ENCODE assay signal across 8 cellular contexts in the genomic region with DNA sequence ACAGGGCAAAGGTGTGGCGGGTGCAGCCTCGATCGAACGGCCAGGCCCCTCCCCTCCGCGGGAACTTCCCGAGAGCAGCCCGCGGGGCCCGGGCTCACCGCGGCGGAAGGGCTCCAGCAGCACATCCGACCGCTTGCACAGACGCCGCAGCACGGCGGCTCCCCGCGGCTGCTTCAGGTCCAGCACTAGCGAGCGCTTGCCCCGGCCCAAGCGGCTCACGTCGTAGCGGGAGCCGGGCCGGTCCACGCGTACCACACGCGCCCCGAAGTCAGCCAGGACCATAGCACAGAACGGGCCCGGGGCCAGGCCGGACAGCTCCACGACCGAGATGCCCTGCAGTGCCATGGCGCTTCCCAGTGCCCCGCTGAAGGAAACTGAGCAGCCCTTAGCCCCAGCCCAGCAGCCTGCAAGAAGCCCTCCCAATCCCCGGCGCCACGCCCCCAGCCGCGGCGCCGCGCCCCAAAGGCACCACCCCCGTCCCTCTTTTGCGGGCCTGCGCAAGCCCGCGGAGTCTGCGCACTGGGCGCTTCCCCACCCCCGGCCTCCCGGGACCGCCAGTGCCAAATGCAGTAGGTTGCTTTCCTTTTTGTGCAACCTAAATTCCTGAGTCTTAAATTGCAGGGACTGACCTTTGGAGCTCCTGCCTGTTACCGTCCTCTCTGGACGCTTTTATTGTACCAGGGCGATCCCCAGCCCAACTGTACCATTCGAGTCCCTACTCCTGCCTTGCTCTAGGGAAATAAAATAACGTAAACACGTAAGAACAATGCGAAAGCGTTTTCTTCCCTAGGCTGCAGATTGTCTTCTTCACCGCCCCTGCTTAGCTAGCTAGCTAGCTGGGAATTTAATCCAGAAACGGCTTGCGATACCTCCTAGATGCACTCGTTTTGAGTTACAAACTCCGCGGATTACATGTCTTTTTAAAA. TPM values are rescaled to one million over a fixed set of nuclear protein-coding genes. Genes with fewer than 3 reads are reported as not detected.
DNase-seq lines count a peak whose midpoint lies in the region; ATAC-seq and TF ChIP-seq lines count a peak whose summit lies in the region.

A gene (minus strand): TSS at position 376 of the 926 bp plus-strand sequence. CDS start 31 bp downstream, at position 345.

- H3K9me3 Mint-ChIP-seq in T-cell = no peaks in the 10 kb centered on the region

- ATAC-seq in HG02870 (IDR thresholded peaks at IDR 0.05; ENCODE audit: unreplicated experiment) (peak; percentile 94), T-cell (replicated peaks in 1 of 4) (peak; percentile 86 to 94 (median 92))

- H3K4me3 ChIP-seq in left ventricle myocardium inferior (peak within 1 kb of the TSS; percentile 79), prostate gland (peak within 1 kb of the TSS; percentile 68 to 69), urinary bladder (ENCODE audit: low read depth, low read length) (peak within 1 kb of the TSS; percentile 55)

- H3K4me1 ChIP-seq in left ventricle myocardium inferior = peaks cover 28% of the 10 kb centered on the region
- no peaks in the 10 kb centered on the region for H3K4me1 ChIP-seq in prostate gland (replicated peaks)
- H3K4me1 ChIP-seq in urinary bladder (ENCODE audit: insufficient read depth) = no peaks in the 10 kb centered on the region

- H3K27me3 Mint-ChIP-seq in T-cell = peaks cover 0 to 3% of the 10 kb centered on the region in 2 donors

- POLR2A ChIA-PET in T-cell (lab: Charles Lee) = interaction anchor here in 1 of 2 donors (0.6 kb wide), 1 partner anchor 567 kb away, joined by 3 read pairs; a partner anchor contains a TSS

- under 1% methylated on average over 56 of the region's 74 CpGs for WGBS in prostate gland
- WGBS in urinary bladder = under 1% methylated on average over 74 of the region's 74 CpGs

- H3K9me3 ChIP-seq in left ventricle myocardium inferior (replicated peaks) (no peaks in the 10 kb centered on the region), prostate gland (no peaks in the 10 kb centered on the region)

- peaks cover 22 to 31% (median 29%) of the 10 kb centered on the region in 3 donors for H3K4me1 Mint-ChIP-seq in T-cell

- H3K27ac ChIP-seq in left ventricle myocardium inferior (replicated peaks) (peak within 1 kb of the TSS; percentile 97), prostate gland (peak within 1 kb of the TSS; percentile 86 to 87), urinary bladder (ENCODE audit: low read depth) (peak within 1 kb of the TSS; percentile 89)

- peaks cover 21% of the 10 kb centered on the region for H3K36me3 Mint-ChIP-seq in T-cell

- TF ChIP-seq POLR2A in prostate gland (IDR thresholded peaks at IDR 0.05) = no peak

- H3K4me3 Mint-ChIP-seq in T-cell = peak within 1 kb of the TSS; percentile 90 to 95 (median 93)

- no peak for TF ChIP-seq CTCF in GM13977 (IDR thresholded peaks at IDR 0.05; ENCODE audit: extremely low read depth, insufficient read depth, missing control alignments)
- TF ChIP-seq CTCF in left ventricle myocardium inferior (IDR thresholded peaks at IDR 0.05; ENCODE audit: borderline replicate concordance) = peak; percentile 19
- TF ChIP-seq CTCF in prostate gland (IDR thresholded peaks at IDR 0.05) = no peak

- no peaks in the 10 kb centered on the region for H3K27me3 ChIP-seq in left ventricle myocardium inferior (ENCODE audit: low read depth)
- H3K27me3 ChIP-seq in prostate gland (replicated peaks; ENCODE audit: insufficient read depth) = no peaks in the 10 kb centered on the region

- in situ Hi-C loops in GM13977 (cut with MboI; ENCODE audit: low pct_unique_long_range_greater_than_20kb, low sequenced_read_pairs, unreplicated experiment) = no loop called here

- peaks cover 18% of the 10 kb centered on the region for H3K36me3 ChIP-seq in left ventricle myocardium inferior
- H3K36me3 ChIP-seq in prostate gland = no peaks in the 10 kb centered on the region
- no peaks in the 10 kb centered on the region for H3K36me3 ChIP-seq in urinary bladder (ENCODE audit: insufficient read depth)

- DNase-seq in GM13977 (ENCODE audit: low spot score) (peak; percentile 96), NCI-H146 (lab: John Stamatoyannopoulos, UW) (peak; percentile 96), T-cell (peak; percentile 61 to 95 (median 85)), amniotic stem cell (lab: John Stamatoyannopoulos, UW) (peak; percentile 82), left ventricle myocardium inferior (peak; percentile 94), prostate gland (ENCODE audit: low spot score) (peak; percentile 87)

- peak within 1 kb of the TSS; percentile 96 to 98 for H3K27ac Mint-ChIP-seq in T-cell

- CTCF ChIA-PET in T-cell (lab: Charles Lee) = interaction anchor here (0.6 to 1.2 kb wide), 3 partner anchors 11 to 552 kb away, joined by 3 read pairs; no protein-coding TSS in a partner anchor

- intact Hi-C loops in left ventricle myocardium inferior (cut with micrococcal nuclease) (no loop called here), prostate gland (cut with DNase I) (loop anchor here (10.0 kb wide), 1 partner anchor 563 kb away; a partner anchor contains a TSS)

RNA-seq across cellular contexts. Expression of the gene that starts here (rescaled TPM):
- total RNA-seq in T-cell = 1 to 10 TPM; 2.6 to 6.9 (median 3.9) TPM
- total RNA-seq in left ventricle myocardium inferior = 6.1 TPM
- total RNA-seq in prostate gland = 10 to 100 TPM; 14.8 to 21.8 TPM
- total RNA-seq in urinary bladder = 16.2 TPM
- polyA plus RNA-seq in urinary bladder = 11.9 TPM

Comparison
In these comparisons a context has a peak if more than half of its experiments do, and no peak if none do; other contexts are left out.
1. Peak in every context shown above with its lines: DNase-seq, ATAC-seq, H3K4me3 ChIP-seq and H3K27ac ChIP-seq.